Comparison of ENCODE assay signal across 15 cellular contexts in the genomic region with DNA sequence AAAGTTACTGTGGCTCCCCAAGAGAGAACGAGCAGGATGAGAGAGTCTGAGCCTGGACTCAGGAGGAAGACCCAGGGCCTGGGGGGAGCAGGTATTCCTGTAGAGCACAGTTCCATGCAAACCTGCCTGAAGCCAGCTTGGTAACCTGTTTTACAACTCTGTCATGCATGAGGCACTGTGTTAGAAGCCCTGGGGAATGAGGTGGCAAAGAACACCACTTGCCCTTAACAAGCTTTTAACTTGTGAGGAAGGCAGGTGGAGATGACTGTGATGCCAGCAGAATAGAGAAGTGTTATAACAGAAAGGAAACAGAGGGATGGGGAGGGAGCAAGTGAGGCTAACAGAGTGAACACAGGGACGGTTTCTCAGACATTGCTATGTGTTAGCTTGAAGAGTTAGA. TPM values are rescaled to one million over a fixed set of nuclear protein-coding genes. Genes with fewer than 3 reads are reported as not detected.
DNase-seq lines count a peak whose midpoint lies in the region; ATAC-seq and TF ChIP-seq lines count a peak whose summit lies in the region.
"Had no signal": no experiment of that assay in that cellular context is flagged by ENCODE, and none has a peak within 500 bp of the region (broad histone marks: within the 10 kb centered on the region; RNA-seq: fewer than 3 reads in every experiment).

No MANE protein-coding gene starts in this region.

- 39 to 42% methylated on average over 2 of the region's 2 CpGs for WGBS in esophagus squamous epithelium, 2 donors

- H3K4me1 ChIP-seq in esophagus squamous epithelium, result peaks cover 0 to 48% (median 21%) of the 10 kb centered on the region in 3 donors

- no peaks in the 10 kb centered on the region for H3K36me3 ChIP-seq in esophagus squamous epithelium

- peak overlapping the region; percentile 75 to 86 (median 77) for H3K27ac ChIP-seq in esophagus squamous epithelium

- H3K4me3 ChIP-seq in esophagus squamous epithelium, result no peak overlapping the region

- H3K9me3 Mint-ChIP-seq in activated naive CD4-positive, alpha-beta T cell treated with anti-CD3 and anti-CD28 coated beads, Interleukin-2, amount 10 ng/mL, durations not matched to agents 7 days and 5 days, result no peaks in the 10 kb centered on the region

- TF ChIP-seq POLR2A in esophagus squamous epithelium (IDR thresholded peaks at IDR 0.05), result no peak

- H3K27me3 Mint-ChIP-seq in activated naive CD4-positive, alpha-beta T cell treated with anti-CD3 and anti-CD28 coated beads, Interleukin-2, amount 10 ng/mL, durations not matched to agents 7 days and 5 days, result peaks cover 9% of the 10 kb centered on the region

- H3K4me3 Mint-ChIP-seq in activated naive CD4-positive, alpha-beta T cell treated with anti-CD3 and anti-CD28 coated beads, Interleukin-2, amount 10 ng/mL, durations not matched to agents 7 days and 5 days, result no peak overlapping the region
- H3K4me3 Mint-ChIP-seq: activated T-helper 1 cell treated with anti-CD3 and anti-CD28 coated beads, Interleukin-12 subunit alpha, Interleukin-12 subunit beta, Interleukin-2, Interleukin-4 antibody, amounts not matched to agents 30 ng/mL and 10 ng/mL and 1 ng/mL, durations not matched to agents 14 hours and 24 hours and 36 hours had no signal

- no peak for ATAC-seq in GM18870 (IDR thresholded peaks at IDR 0.05; ENCODE audit: unreplicated experiment)
- ATAC-seq: left ventricle myocardium superior had no signal

- no peak for TF ChIP-seq CTCF in esophagus squamous epithelium (IDR thresholded peaks at IDR 0.05)
- no peak for TF ChIP-seq CTCF in GM10248 (IDR thresholded peaks at IDR 0.05; ENCODE audit: control extremely low read depth, extremely low read depth, low read depth, missing control alignments)

- no peaks in the 10 kb centered on the region for H3K9me3 ChIP-seq in esophagus squamous epithelium

- CTCF ChIA-PET in activated naive CD4-positive, alpha-beta T cell treated with anti-CD3 and anti-CD28 coated beads, Interleukin-2, amount 10 ng/mL, durations not matched to agents 7 days and 5 days (lab: Charles Lee), result no interaction called here
- CTCF ChIA-PET in GM10248 (lab: Yijun Ruan, JAX), result interaction anchor here (1.0 to 2.0 kb wide), 6 partner anchors 13 to 146 kb away, joined by 3 to 7 read pairs (median 3); no protein-coding TSS in a partner anchor

- no peaks in the 10 kb centered on the region for H3K27me3 ChIP-seq in esophagus squamous epithelium

- POLR2A ChIA-PET in GM10248 (lab: Yijun Ruan, JAX), result no interaction called here

- H3K27ac Mint-ChIP-seq in activated naive CD4-positive, alpha-beta T cell treated with anti-CD3 and anti-CD28 coated beads, Interleukin-2, amount 10 ng/mL, durations not matched to agents 7 days and 5 days, result peak overlapping the region; percentile 4
- H3K27ac Mint-ChIP-seq: activated T-helper 1 cell treated with anti-CD3 and anti-CD28 coated beads, Interleukin-12 subunit alpha, Interleukin-12 subunit beta, Interleukin-2, Interleukin-4 antibody, amounts not matched to agents 30 ng/mL and 10 ng/mL and 1 ng/mL, durations not matched to agents 14 hours and 24 hours and 36 hours had no signal

- peaks cover 31% of the 10 kb centered on the region for H3K4me1 Mint-ChIP-seq in activated naive CD4-positive, alpha-beta T cell treated with anti-CD3 and anti-CD28 coated beads, Interleukin-2, amount 10 ng/mL, durations not matched to agents 7 days and 5 days

- no peak for DNase-seq in activated naive CD4-positive, alpha-beta T cell treated with anti-CD3 and anti-CD28 coated beads, Interleukin-2, amount 10 ng/mL, durations not matched to agents 7 days and 5 days
- no peak for DNase-seq in activated naive CD4-positive, alpha-beta T cell treated with Interleukin-2 at 50 U/mL for 16 hours
- peak; percentile 35 for DNase-seq in NOMO-1 treated with dmso at 0.1 percent for 144 hours (lab: John Stamatoyannopoulos, UW; ENCODE audit: unreplicated experiment)
- no peak for DNase-seq in esophagus squamous epithelium (lab: John Stamatoyannopoulos, UW)
- peak; percentile 76 for DNase-seq in ureter (ENCODE audit: low spot score)
- no peak for DNase-seq in stimulated activated CD4-positive, alpha-beta T cell treated with anti-CD3 and anti-CD28 coated beads, Interleukin-1b, Interleukin-23, amount 100 ng/mL, for 48 hours
- DNase-seq in GM10248 (ENCODE audit: extremely low spot score), result no peak
- DNase-seq: activated CD4-positive, alpha-beta T cell treated with anti-CD3 and anti-CD28 coated beads for 1 hour; effector memory CD4-positive, alpha-beta T cell; glutamatergic neuron; left ventricle myocardium superior; small intestine had no signal

- H3K36me3 Mint-ChIP-seq in activated naive CD4-positive, alpha-beta T cell treated with anti-CD3 and anti-CD28 coated beads, Interleukin-2, amount 10 ng/mL, durations not matched to agents 7 days and 5 days, result peaks cover 2% of the 10 kb centered on the region

- intact Hi-C loops in esophagus squamous epithelium (cut with DNase I), result no loop called here

RNA-seq across cellular contexts. Expression of a gene that starts 11.4 kb away (rescaled TPM):
- total RNA-seq in esophagus squamous epithelium, result 10 to 100 TPM in 1 of 4 donors, 1 to 10 TPM in 2, under 1 TPM in 1; 0.53 to 37.4 (median 4.3) TPM
- total RNA-seq in ureter, result 5.9 TPM
- total RNA-seq: left ventricle myocardium superior, SK-MEL-5 had no signal

RNA-seq across cellular contexts. Expression of a gene that starts 31.3 kb away (rescaled TPM):
- total RNA-seq in esophagus squamous epithelium (10 to 100 TPM in 1 of 4 donors, 1 to 10 TPM in 3; 4.3 to 14.4 (median 6.7) TPM), ureter (1.2 TPM)

RNA-seq across cellular contexts. Expression of a gene that starts 40.9 kb away (rescaled TPM):
- total RNA-seq in esophagus squamous epithelium (10 to 100 TPM in 1 of 4 donors, 1 to 10 TPM in 3; 1.3 to 16.5 (median 4.4) TPM), ureter (3.5 TPM)

Comparison
In these comparisons a context has a peak if more than half of its experiments do, and no peak if none do; other contexts are left out.
1. DNase-seq: peak in NOMO-1 treated with dmso at 0.1 percent for 144 hours (single experiment) and ureter (single experiment); none in activated naive CD4-positive, alpha-beta T cell treated with anti-CD3 and anti-CD28 coated beads, Interleukin-2, amount 10 ng/mL, durations not matched to agents 7 days and 5 days (single experiment), activated naive CD4-positive, alpha-beta T cell treated with Interleukin-2 at 50 U/mL for 16 hours (single experiment), esophagus squamous epithelium (single experiment), stimulated activated CD4-positive, alpha-beta T cell treated with anti-CD3 and anti-CD28 coated beads, Interleukin-1b, Interleukin-23, amount 100 ng/mL, for 48 hours (single experiment) and GM10248 (single experiment).